Comparison of ENCODE assay signal across 24 cellular contexts in the genomic region with DNA sequence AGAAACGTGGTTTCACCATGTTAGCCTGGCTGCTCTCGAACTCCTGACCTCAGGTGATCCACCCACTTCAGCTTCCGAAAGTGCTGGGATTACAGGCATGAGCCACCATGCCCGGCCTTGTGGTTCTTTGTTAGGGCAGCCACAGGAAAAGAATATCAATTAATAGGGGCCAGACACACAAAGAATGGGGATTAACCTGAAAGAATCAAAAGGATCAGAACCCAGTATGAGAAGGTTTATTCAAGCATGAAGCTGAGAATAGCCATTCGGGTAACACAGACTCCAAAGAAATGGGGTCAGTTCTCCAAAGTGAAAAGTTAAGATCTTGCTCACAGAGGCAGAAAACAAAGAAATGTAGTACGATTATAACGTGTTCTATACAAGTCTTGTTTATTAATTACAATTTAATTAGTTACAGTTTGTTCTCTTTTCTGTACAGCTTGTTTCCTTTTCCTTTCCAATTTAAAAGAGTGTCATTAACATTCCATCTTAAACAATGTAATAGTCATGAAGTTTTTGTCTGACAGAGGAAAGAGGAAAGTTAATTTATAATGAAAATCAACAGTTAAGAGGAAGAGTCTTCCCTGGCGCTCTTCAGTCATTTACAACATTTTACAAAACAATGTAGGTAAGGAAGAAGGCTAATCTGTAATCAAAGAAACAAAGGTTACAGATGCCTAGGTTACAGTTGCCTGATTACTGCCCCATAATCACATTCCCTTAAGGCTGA. TPM values are rescaled to one million over a fixed set of nuclear protein-coding genes. Genes with fewer than 3 reads are reported as not detected.
DNase-seq lines count a peak whose midpoint lies in the region; ATAC-seq, FAIRE-seq and TF ChIP-seq lines count a peak whose summit lies in the region.
"Had no signal": no experiment of that assay in that cellular context is flagged by ENCODE, and none has a peak within 500 bp of the region (broad histone marks: within the 10 kb centered on the region; RNA-seq: fewer than 3 reads in every experiment).

No MANE protein-coding gene starts in this region.

- H3K4me1 Mint-ChIP-seq in activated T-helper 17 cell treated with anti-CD3 and anti-CD28 coated beads, Interleukin-2, amount 50 U/mL, for 72 hours, result no peaks in the 10 kb centered on the region
- H3K4me1 Mint-ChIP-seq: activated CD4-positive, alpha-beta T cell treated with anti-CD3 and anti-CD28 coated beads, Interleukin-2, amount 10 ng/mL, durations not matched to agents 7 days and 5 days; CD4-positive, alpha-beta memory T cell; central memory CD8-positive, alpha-beta T cell; T-cell had no signal

- no peak for TF ChIP-seq RAD21 in K562 (CRISPR knock-in tag; conservative IDR thresholded peaks at IDR 0.05 in 1 of 2, IDR thresholded peaks at IDR 0.05 in 1 of 2)

- H3K4me2 ChIP-seq in K562 (ENCODE audit: insufficient read depth, low read length), result no peak overlapping the region

- intact Hi-C loops in K562 (cut with micrococcal nuclease) (no loop called here), pancreas (cut with DNase I) (no loop called here)

- no peaks in the 10 kb centered on the region for H3K79me2 ChIP-seq in K562 (ENCODE audit: control insufficient read depth, insufficient read depth, low read length)

- TF ChIP-seq POLR2A in K562 (conservative IDR thresholded peaks at IDR 0.05), result no peak

- no peaks in the 10 kb centered on the region for H3K9me3 ChIP-seq in HUES48 (ENCODE audit: control insufficient read depth, insufficient read depth, low read length)
- no peaks in the 10 kb centered on the region; the same call in 1 of the 2 replicates for H3K9me3 ChIP-seq in K562 (replicated peaks; ENCODE audit: control insufficient read depth, insufficient read depth, low read depth, low read length)
- no peaks in the 10 kb centered on the region for H3K9me3 ChIP-seq in iPS-15b (ENCODE audit: control insufficient read depth, insufficient read depth, low read length)
- no peaks in the 10 kb centered on the region for H3K9me3 ChIP-seq in pancreas
- H3K9me3 ChIP-seq: tibial nerve had no signal

- H3K9me3 Mint-ChIP-seq in activated T-helper 17 cell treated with anti-CD3 and anti-CD28 coated beads, Interleukin-2, amount 50 U/mL, for 72 hours, result no peaks in the 10 kb centered on the region
- H3K9me3 Mint-ChIP-seq: activated CD4-positive, alpha-beta T cell treated with anti-CD3 and anti-CD28 coated beads, Interleukin-2, amount 10 ng/mL, durations not matched to agents 7 days and 5 days; central memory CD8-positive, alpha-beta T cell; T-cell had no signal

- no peaks in the 10 kb centered on the region for H3K36me3 Mint-ChIP-seq in activated T-helper 17 cell treated with anti-CD3 and anti-CD28 coated beads, Interleukin-2, amount 50 U/mL, for 72 hours (ENCODE audit: low read depth)
- H3K36me3 Mint-ChIP-seq: CD4-positive, alpha-beta memory T cell; T-cell had no signal

- POLR2A ChIA-PET in K562 (lab: Yijun Ruan, JAX), result no interaction called here

- peak; percentile 49 for FAIRE-seq in K562 (lab: Jason Lieb, UNC)
- peak; percentile 56 for FAIRE-seq in pancreas (lab: Jason Lieb, UNC)

- H2AFZ ChIP-seq in K562 (ENCODE audit: low read depth, low read length), result no peak overlapping the region

- H3K9ac ChIP-seq in HUES48 (ENCODE audit: low read depth, low read length) (peak overlapping the region; percentile 30; the same call in 1 of the 2 replicates), K562 (ENCODE audit: insufficient read depth in 1 of 2, low read depth in 2 of 2, low read length in 2 of 2) (no peak overlapping the region), iPS-15b (ENCODE audit: low read depth, low read length) (no peak overlapping the region)

- DNase-seq in K562 (ENCODE audit: extremely low read depth in 1 of 4, low spot score in 3 of 4) (no peak), pancreas (no peak)
- DNase-seq in NK-92 treated with Interleukin-12 subunit alpha and Interleukin-12 subunit beta, amount 100 ng/mL, for 24 hours (lab: John Stamatoyannopoulos, UW), result no peak
- DNase-seq: activated CD4-positive, alpha-beta T cell treated with anti-CD3 and anti-CD28 coated beads, Interleukin-2, amount 10 ng/mL, durations not matched to agents 7 days and 5 days; activated CD8-positive, alpha-beta memory T cell treated with anti-CD3 and anti-CD28 coated beads, Interleukin-2, amount 50 U/mL, for 48 hours; amygdala; CD4-positive, alpha-beta memory T cell; DMS53; effector CD4-positive, alpha-beta T cell; NCI-H1105 treated with DMSO at 0.1 percent for 48 hours; NCI-H2081 treated with DMSO at 0.1 percent for 48 hours; NCI-H524; nucleus accumbens; Right ventricle myocardium superior; stimulated activated naive CD8-positive, alpha-beta T cell treated with anti-CD3 and anti-CD28 coated beads, Interleukin-15, Interleukin-2, amounts not matched to agents 100 U/mL and 50 U/mL, for 24 hours; T-cell had no signal

- H3K36me3 ChIP-seq in HUES48 (ENCODE audit: control insufficient read depth, insufficient read depth, low read length), result no peaks in the 10 kb centered on the region
- H3K36me3 ChIP-seq in K562 (ENCODE audit: control insufficient read depth, insufficient read depth, low read length), result no peaks in the 10 kb centered on the region
- H3K36me3 ChIP-seq in iPS-15b (ENCODE audit: control insufficient read depth, insufficient read depth, low read length), result no peaks in the 10 kb centered on the region
- H3K36me3 ChIP-seq in pancreas, result no peaks in the 10 kb centered on the region
- H3K36me3 ChIP-seq: tibial nerve had no signal

- no peaks in the 10 kb centered on the region for H3K9me1 ChIP-seq in K562 (ENCODE audit: control insufficient read depth, insufficient read depth, low read length)

- H3K4me3 ChIP-seq in HUES48 (ENCODE audit: low read depth, low read length) (peak overlapping the region; percentile 34; the same call in 1 of the 2 replicates), K562 (no peak overlapping the region), iPS-15b (ENCODE audit: low read depth, low read length) (peak overlapping the region; percentile 4), pancreas (no peak overlapping the region)
- H3K4me3 ChIP-seq: tibial nerve had no signal

- BruUV-seq in K562 (replicated peaks; lab: Mats Ljungman, UMichigan), result no TSS peak

- CTCF ChIA-PET in K562 (lab: Yijun Ruan, JAX; ENCODE audit: low intra/inter-chr PET ratio), result no interaction called here

- no peak overlapping the region for H3K4me3 Mint-ChIP-seq in activated T-helper 17 cell treated with anti-CD3 and anti-CD28 coated beads, Interleukin-2, amount 50 U/mL, for 72 hours
- H3K4me3 Mint-ChIP-seq: activated CD4-positive, alpha-beta T cell treated with anti-CD3 and anti-CD28 coated beads, Interleukin-2, amount 10 ng/mL, durations not matched to agents 7 days and 5 days; central memory CD8-positive, alpha-beta T cell; T-cell had no signal

- H3K27me3 Mint-ChIP-seq in activated T-helper 17 cell treated with anti-CD3 and anti-CD28 coated beads, Interleukin-2, amount 50 U/mL, for 72 hours, result peaks cover 6% of the 10 kb centered on the region

- WGBS in K562 (ENCODE audit: insufficient coverage, low coverage, missing lambda C conversion rate), result 2% methylated on average over 8 of the region's 8 CpGs
- 59 to 63% methylated on average over 8 of the region's 8 CpGs for WGBS in pancreas, 2 donors

- H3K4me1 ChIP-seq in HUES48 (ENCODE audit: control insufficient read depth, insufficient read depth, low read length), result peaks cover 20% of the 10 kb centered on the region
- H3K4me1 ChIP-seq in K562 (replicated peaks in 1 of 2; ENCODE audit: control insufficient read depth in 2 of 2, insufficient read depth in 2 of 2, low read length in 2 of 2), result no peaks in the 10 kb centered on the region
- peaks cover 15% of the 10 kb centered on the region for H3K4me1 ChIP-seq in iPS-15b (ENCODE audit: control insufficient read depth, insufficient read depth, low read length)
- no peaks in the 10 kb centered on the region for H3K4me1 ChIP-seq in pancreas

- no peak overlapping the region for H3K27ac Mint-ChIP-seq in activated T-helper 17 cell treated with anti-CD3 and anti-CD28 coated beads, Interleukin-2, amount 50 U/mL, for 72 hours
- H3K27ac Mint-ChIP-seq: activated CD4-positive, alpha-beta T cell treated with anti-CD3 and anti-CD28 coated beads, Interleukin-2, amount 10 ng/mL, durations not matched to agents 7 days and 5 days; CD4-positive, alpha-beta memory T cell; T-cell had no signal

- H3K27me3 ChIP-seq in HUES48 (ENCODE audit: control insufficient read depth, insufficient read depth, low read length) (no peaks in the 10 kb centered on the region), K562 (ENCODE audit: control insufficient read depth in 2 of 2, insufficient read depth in 2 of 2, low read length in 2 of 2) (peaks cover 30 to 48% of the 10 kb centered on the region in 2 experiments), iPS-15b (ENCODE audit: control insufficient read depth, insufficient read depth, low read length) (no peaks in the 10 kb centered on the region), pancreas (no peaks in the 10 kb centered on the region)
- H3K27me3 ChIP-seq: tibial nerve had no signal

- H4K20me1 ChIP-seq in K562 (replicated peaks; ENCODE audit: control insufficient read depth, insufficient read depth, low read length), result no peaks in the 10 kb centered on the region

- TF ChIP-seq EP300 in K562 (IDR thresholded peaks at IDR 0.05; ENCODE audit: low read length), result no peak

- in situ Hi-C loops in K562 (cut with MboI), result no loop called here

- H3K27ac ChIP-seq in HUES48 (ENCODE audit: low read depth, low read length) (peak overlapping the region; percentile 92), K562 (ENCODE audit: extremely low read depth, low read depth, low read length) (no peak overlapping the region), pancreas (peak overlapping the region; percentile 1 to 56 (median 42))

- no peak for ATAC-seq in K562
- peak; percentile 11 to 51 (median 36) for ATAC-seq in pancreas
- ATAC-seq in GM18502 (IDR thresholded peaks at IDR 0.05; ENCODE audit: poor library complexity, unreplicated experiment), result no peak
- no peak for ATAC-seq in HG03045 (IDR thresholded peaks at IDR 0.05; ENCODE audit: unreplicated experiment)
- no peak for ATAC-seq in activated T-helper 17 cell treated with anti-CD3 and anti-CD28 coated beads, Interleukin-2, amount 50 U/mL, for 72 hours (replicated peaks)
- ATAC-seq: sciatic nerve; stimulated activated naive CD8-positive, alpha-beta T cell treated with anti-CD3 and anti-CD28 coated beads, Interleukin-15, Interleukin-2, amounts not matched to agents 100 U/mL and 50 U/mL, for 24 hours; T-cell had no signal

- TF ChIP-seq CTCF in K562 (IDR thresholded peaks at IDR 0.05 in 2 of 3, conservative IDR thresholded peaks at IDR 0.05 in 1 of 3; ENCODE audit: insufficient read depth in 2 of 3, low read depth in 1 of 3, low read length in 3 of 3) (no peak), pancreas (IDR thresholded peaks at IDR 0.05) (no peak)

RNA-seq across cellular contexts. Expression of a gene that starts 51.3 kb away (rescaled TPM):
- not detected in 2 replicates for total RNA-seq in K562 (2011; cell fraction: chromatin; rRNA removed; ENCODE audit: low replicate concordance)
- total RNA-seq in K562 (2011; cell fraction: nucleolus; rRNA removed), result not detected in 2 replicates
- total RNA-seq in K562 (2011; cell fraction: nucleoplasm; rRNA removed), result not detected in 2 replicates
- total RNA-seq in K562 (2014; rRNA removed) (not detected in 2 replicates), K562 (2014; rRNA removed; fragmentation: Illumina TruSeq; extraction: Trizol) (not detected in 2 replicates), K562 (2015; rRNA removed; fragmentation: Illumina TruSeq; extraction: Trizol) (not detected in 2 replicates), K562 (2021) (not detected in 2 replicates), pancreas (under 1 TPM; 0.16 to 0.75 (median 0.41) TPM)
- polyA plus RNA-seq in K562 (2011; rRNA removed) (not detected in 2 replicates), K562 (2014; fragmentation: Illumina TruSeq; extraction: Trizol) (not detected in 2 replicates), K562 (2014; fragmentation: Nextera tagmentation; extraction: Ambion mirVana) (not detected), K562 (2014; rRNA removed) (not detected in 2 replicates), pancreas (1 to 10 TPM; 1.4 to 1.8 TPM)
- not detected in 2 replicates for polyA plus RNA-seq in K562 (2011; cell fraction: cytosol; rRNA removed)
- polyA plus RNA-seq in K562 (2011; cell fraction: nucleus; rRNA removed), result not detected in 2 replicates
- polyA plus RNA-seq in K562 (2012), result not detected in 2 replicates
- not detected in 2 replicates for polyA minus RNA-seq in K562 (2011; rRNA and poly(A)+ RNA removed)
- polyA minus RNA-seq in K562 (2011; cell fraction: cytosol; rRNA and poly(A)+ RNA removed), result not detected in 2 replicates
- not detected in 2 replicates for polyA minus RNA-seq in K562 (2011; cell fraction: nucleus; rRNA and poly(A)+ RNA removed)
- total RNA-seq in activated T-helper 17 cell treated with anti-CD3 and anti-CD28 coated beads, Interleukin-2, amount 50 U/mL, for 72 hours, result under 1 TPM; 0.15 to 0.42 TPM

Comparison
In these comparisons a context has a peak if more than half of its experiments do, and no peak if none do; other contexts are left out.
1. H3K4me3 ChIP-seq: peak in HUES48 (single experiment) and iPS-15b (single experiment); none in K562 (single experiment) and pancreas (0 of 4).
2. ATAC-seq: peak in pancreas (4 of 4); none in K562 (single experiment), GM18502 (single experiment), HG03045 (single experiment) and activated T-helper 17 cell treated with anti-CD3 and anti-CD28 coated beads, Interleukin-2, amount 50 U/mL, for 72 hours (single experiment).